24 cellular contexts compared by ENCODE assay signal in the genomic region with DNA sequence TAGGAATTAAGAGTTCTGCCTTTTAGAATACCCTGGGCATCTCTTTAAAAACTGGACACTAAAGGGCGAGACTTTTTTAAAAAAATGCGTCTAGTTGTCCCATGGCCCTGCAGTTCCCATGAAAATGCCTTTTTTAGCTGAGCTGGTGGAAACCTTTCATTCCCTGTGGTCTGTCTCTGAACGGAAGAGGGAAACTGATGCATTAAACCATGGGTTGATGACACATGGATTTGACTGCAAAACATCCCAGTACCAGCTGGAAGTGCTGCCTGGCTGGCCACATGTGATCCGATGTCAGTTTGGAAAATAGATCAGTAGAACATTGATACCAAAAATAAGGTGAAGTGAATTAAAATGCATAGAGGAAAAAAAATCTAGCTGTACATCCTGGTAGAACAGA.
"Had no signal": no experiment of that assay in that cellular context is flagged by ENCODE, and none has a peak within 500 bp of the region (broad histone marks: within the 10 kb centered on the region; RNA-seq: fewer than 3 reads in every experiment).

No MANE protein-coding gene starts in this region.

- H3K27me3 ChIP-seq: esophagus squamous epithelium, sigmoid colon, spleen, testis, vagina had no signal

- H3K27ac Mint-ChIP-seq: activated CD8-positive, alpha-beta T cell treated with anti-CD3 and anti-CD28 coated beads for 36 hours; activated naive CD4-positive, alpha-beta T cell treated with anti-CD3 and anti-CD28 coated beads, Interleukin-2, amount 50 U/mL, for 24 hours; effector memory CD8-positive, alpha-beta T cell; immature natural killer cell; naive thymus-derived CD4-positive, alpha-beta T cell; T-helper 17 cell had no signal

- H3K27me3 Mint-ChIP-seq: activated CD8-positive, alpha-beta T cell treated with anti-CD3 and anti-CD28 coated beads for 36 hours had no signal

- H3K9me3 ChIP-seq: esophagus squamous epithelium, lower lobe of right lung, sigmoid colon, spleen, testis, vagina had no signal

- H3K4me1 ChIP-seq: testis had no signal

- H3K36me3 Mint-ChIP-seq: activated naive CD4-positive, alpha-beta T cell treated with anti-CD3 and anti-CD28 coated beads, Interleukin-2, amount 50 U/mL, for 24 hours; immature natural killer cell; naive thymus-derived CD4-positive, alpha-beta T cell had no signal

- H3K36me3 ChIP-seq: sigmoid colon, spleen, vagina had no signal

- H3K27ac ChIP-seq: esophagus squamous epithelium, lower lobe of right lung, sigmoid colon, spleen, testis, vagina had no signal

- DNase-seq: activated CD4-positive, alpha-beta T cell treated with anti-CD3 and anti-CD28 coated beads for 48 hours; activated CD8-positive, alpha-beta T cell treated with anti-CD3 and anti-CD28 coated beads for 36 hours; activated gamma-delta T cell treated with Interleukin-2 at 50 U/mL for 16 hours; activated T-cell treated with anti-CD3 and anti-CD28 coated beads, Interleukin-2, amount 50 U/mL, for 1 hour; aorta; central memory CD4-positive, alpha-beta T cell; effector memory CD8-positive, alpha-beta T cell; esophagus squamous epithelium; immature natural killer cell; lower lobe of right lung; naive thymus-derived CD4-positive, alpha-beta T cell; occipital lobe; posterior cingulate gyrus; sigmoid colon; spleen; stimulated activated CD4-positive, alpha-beta T cell treated with anti-CD3 and anti-CD28 coated beads, Interleukin-4, amount 100 ng/mL, for 1 hour; stimulated activated naive CD4-positive, alpha-beta T cell; T-helper 17 cell; testis; trophoblast cell had no signal

- H3K4me3 ChIP-seq: esophagus squamous epithelium, lower lobe of right lung, sigmoid colon, spleen, testis, vagina had no signal

- H3K4me1 Mint-ChIP-seq: immature natural killer cell had no signal

- H3K4me3 Mint-ChIP-seq: activated CD8-positive, alpha-beta T cell treated with anti-CD3 and anti-CD28 coated beads for 36 hours; activated naive CD4-positive, alpha-beta T cell treated with anti-CD3 and anti-CD28 coated beads, Interleukin-2, amount 50 U/mL, for 24 hours; effector memory CD8-positive, alpha-beta T cell; immature natural killer cell; naive thymus-derived CD4-positive, alpha-beta T cell; neural crest cell; T-helper 17 cell had no signal

- H3K9me3 Mint-ChIP-seq: activated CD8-positive, alpha-beta T cell treated with anti-CD3 and anti-CD28 coated beads for 36 hours; activated naive CD4-positive, alpha-beta T cell treated with anti-CD3 and anti-CD28 coated beads, Interleukin-2, amount 50 U/mL, for 24 hours; effector memory CD8-positive, alpha-beta T cell; immature natural killer cell; naive thymus-derived CD4-positive, alpha-beta T cell; neural crest cell had no signal

- ATAC-seq: activated CD8-positive, alpha-beta T cell treated with anti-CD3 and anti-CD28 coated beads for 36 hours; effector memory CD8-positive, alpha-beta T cell; left lobe of liver; lower lobe of right lung; naive thymus-derived CD4-positive, alpha-beta T cell; T-helper 17 cell had no signal
